10 cellular contexts compared by ENCODE assay signal in the genomic region with DNA sequence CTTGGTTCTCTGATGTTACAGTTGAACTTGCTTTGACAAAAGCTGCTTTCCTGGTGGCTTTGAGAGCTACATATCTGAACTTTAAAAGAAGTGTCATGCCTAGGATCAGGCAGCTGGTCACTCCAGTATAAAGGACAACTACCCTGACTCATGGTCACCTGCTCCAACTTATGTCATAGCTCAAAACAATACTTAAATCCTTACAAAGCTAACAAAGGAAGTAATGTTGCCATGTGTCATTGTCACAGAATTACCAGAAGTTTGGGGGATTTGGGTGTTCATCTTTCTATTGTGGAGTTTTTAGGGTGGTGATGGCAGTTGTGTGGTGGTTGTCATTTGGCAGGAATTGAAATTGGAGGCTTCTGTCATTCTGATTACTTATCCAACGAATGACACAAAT. TPM values are rescaled to one million over a fixed set of nuclear protein-coding genes. Genes with fewer than 3 reads are reported as not detected.
DNase-seq lines count a peak whose midpoint lies in the region; ATAC-seq and TF ChIP-seq lines count a peak whose summit lies in the region.
"Had no signal": no experiment of that assay in that cellular context is flagged by ENCODE, and none has a peak within 500 bp of the region (broad histone marks: within the 10 kb centered on the region; RNA-seq: fewer than 3 reads in every experiment).

No MANE protein-coding gene starts in this region.

- H3K4me3 Mint-ChIP-seq in activated T-cell treated with anti-CD3 and anti-CD28 coated beads, Interleukin-2, amount 50 U/mL, for 72 hours, result peak overlapping the region; percentile 88 to 90
- H3K4me3 Mint-ChIP-seq in activated CD8-positive, alpha-beta T cell treated with anti-CD3 and anti-CD28 coated beads for 36 hours, result peak overlapping the region; percentile 5

- ATAC-seq in activated T-cell treated with anti-CD3 and anti-CD28 coated beads, Interleukin-2, amount 50 U/mL, for 72 hours (replicated peaks in 1 of 2), result no peak
- no peak for ATAC-seq in activated CD8-positive, alpha-beta T cell treated with anti-CD3 and anti-CD28 coated beads for 36 hours
- ATAC-seq in lower lobe of right lung, result no peak

- peaks cover 49% of the 10 kb centered on the region for H3K4me1 Mint-ChIP-seq in activated T-cell treated with anti-CD3 and anti-CD28 coated beads, Interleukin-2, amount 50 U/mL, for 72 hours (ENCODE audit: low read depth)
- H3K4me1 Mint-ChIP-seq in activated CD8-positive, alpha-beta T cell treated with anti-CD3 and anti-CD28 coated beads for 36 hours (ENCODE audit: low read depth), result peaks cover 45% of the 10 kb centered on the region

- no peaks in the 10 kb centered on the region for H3K27me3 Mint-ChIP-seq in activated T-cell treated with anti-CD3 and anti-CD28 coated beads, Interleukin-2, amount 50 U/mL, for 72 hours (ENCODE audit: low read depth)
- H3K27me3 Mint-ChIP-seq in activated CD8-positive, alpha-beta T cell treated with anti-CD3 and anti-CD28 coated beads for 36 hours, result no peaks in the 10 kb centered on the region

- H3K27ac Mint-ChIP-seq in activated T-cell treated with anti-CD3 and anti-CD28 coated beads, Interleukin-2, amount 50 U/mL, for 72 hours, result peak overlapping the region; percentile 3
- H3K27ac Mint-ChIP-seq in activated CD8-positive, alpha-beta T cell treated with anti-CD3 and anti-CD28 coated beads for 36 hours, result no peak overlapping the region

- H3K9me3 ChIP-seq in lower lobe of right lung, result no peaks in the 10 kb centered on the region

- POLR2A ChIA-PET in activated CD8-positive, alpha-beta T cell treated with anti-CD3 and anti-CD28 coated beads for 36 hours (lab: Charles Lee), result interaction anchor here (0.9 to 2.1 kb wide), 5 partner anchors 8 to 53 kb away, joined by 3 to 6 read pairs (median 3); partner anchors contain the start of gene CKAP4

- intact Hi-C loops in activated CD8-positive, alpha-beta T cell treated with anti-CD3 and anti-CD28 coated beads for 36 hours (cut with micrococcal nuclease), result loop anchor here (5.0 kb wide), 1 partner anchor 57 kb away; the partner anchor contains the start of gene POLR3B
- intact Hi-C loops in lower lobe of right lung (cut with DNase I), result loop anchor here (10.0 kb wide), 1 partner anchor 54 kb away; the partner anchor contains the start of gene POLR3B

- peaks cover 44% of the 10 kb centered on the region for H3K4me1 ChIP-seq in lower lobe of right lung

- H3K27me3 ChIP-seq in lower lobe of right lung (ENCODE audit: low read depth), result no peaks in the 10 kb centered on the region

- no peak for DNase-seq in activated T-cell treated with anti-CD3 and anti-CD28 coated beads, Interleukin-2, amount 50 U/mL, for 72 hours
- DNase-seq in activated T-cell treated with anti-CD3 and anti-CD28 coated beads, Interleukin-2, amount 50 U/mL, for 1 hour, result no peak
- no peak for DNase-seq in activated CD8-positive, alpha-beta T cell treated with anti-CD3 and anti-CD28 coated beads for 36 hours
- DNase-seq in lower lobe of right lung (no peak), superior temporal gyrus (ENCODE audit: extremely low spot score) (peak; percentile 49), NCI-H1930 (lab: John Stamatoyannopoulos, UW) (no peak), foreskin fibroblast (no peak), NCI-H526 (lab: John Stamatoyannopoulos, UW) (no peak)
- DNase-seq: AML-193, amniotic stem cell had no signal

- TF ChIP-seq CTCF in activated CD8-positive, alpha-beta T cell treated with anti-CD3 and anti-CD28 coated beads for 36 hours (IDR thresholded peaks at IDR 0.05), result no peak
- TF ChIP-seq CTCF in lower lobe of right lung (IDR thresholded peaks at IDR 0.05), result no peak
- no peak for TF ChIP-seq CTCF in foreskin fibroblast (IDR thresholded peaks at IDR 0.05; ENCODE audit: low read depth, low read length)

- CTCF ChIA-PET in activated CD8-positive, alpha-beta T cell treated with anti-CD3 and anti-CD28 coated beads for 36 hours (lab: Charles Lee), result interaction anchor here (1.0 to 2.4 kb wide), 8 partner anchors 9 to 881 kb away, joined by 3 to 12 read pairs (median 6); partner anchors contain the start of genes CKAP4 and POLR3B

- H3K36me3 Mint-ChIP-seq in activated T-cell treated with anti-CD3 and anti-CD28 coated beads, Interleukin-2, amount 50 U/mL, for 72 hours (ENCODE audit: insufficient read depth in 2 of 2), result no peaks in the 10 kb centered on the region
- peaks cover 2% of the 10 kb centered on the region for H3K36me3 Mint-ChIP-seq in activated CD8-positive, alpha-beta T cell treated with anti-CD3 and anti-CD28 coated beads for 36 hours (ENCODE audit: low read depth)

- peak overlapping the region; percentile 98 for H3K27ac ChIP-seq in lower lobe of right lung

- H3K4me3 ChIP-seq in lower lobe of right lung (no peak overlapping the region), foreskin fibroblast (ENCODE audit: low read depth in 1 of 2, low read length in 2 of 2) (no peak overlapping the region)

- no peaks in the 10 kb centered on the region for H3K9me3 Mint-ChIP-seq in activated T-cell treated with anti-CD3 and anti-CD28 coated beads, Interleukin-2, amount 50 U/mL, for 72 hours
- H3K9me3 Mint-ChIP-seq in activated CD8-positive, alpha-beta T cell treated with anti-CD3 and anti-CD28 coated beads for 36 hours, result no peaks in the 10 kb centered on the region

- H3K36me3 ChIP-seq in lower lobe of right lung, result no peaks in the 10 kb centered on the region

RNA-seq across cellular contexts. Expression of gene TCP11L2, which starts 1.8 kb away (rescaled TPM):
- total RNA-seq in activated T-cell treated with anti-CD3 and anti-CD28 coated beads, Interleukin-2, amount 50 U/mL, for 72 hours, result 10 to 100 TPM; 23.9 to 30.1 TPM
- total RNA-seq in activated CD8-positive, alpha-beta T cell treated with anti-CD3 and anti-CD28 coated beads for 36 hours, result 10 to 100 TPM; 11.9 to 13.2 TPM
- 56.1 TPM for total RNA-seq in lower lobe of right lung

RNA-seq across cellular contexts. Expression of gene CKAP4, which starts 52.9 kb away (rescaled TPM):
- 10 to 100 TPM; 12.0 to 14.2 TPM for total RNA-seq in activated T-cell treated with anti-CD3 and anti-CD28 coated beads, Interleukin-2, amount 50 U/mL, for 72 hours
- total RNA-seq in activated CD8-positive, alpha-beta T cell treated with anti-CD3 and anti-CD28 coated beads for 36 hours, result 10 to 100 TPM; 15.2 to 16.3 TPM
- 32.2 TPM for total RNA-seq in lower lobe of right lung

RNA-seq across cellular contexts. Expression of gene POLR3B, which starts 56.8 kb away (rescaled TPM):
- total RNA-seq in activated T-cell treated with anti-CD3 and anti-CD28 coated beads, Interleukin-2, amount 50 U/mL, for 72 hours, result 1 to 10 TPM; 5.9 to 9.6 TPM
- 1 to 10 TPM; 8.3 to 9.5 TPM for total RNA-seq in activated CD8-positive, alpha-beta T cell treated with anti-CD3 and anti-CD28 coated beads for 36 hours
- 9.6 TPM for total RNA-seq in lower lobe of right lung
